8 cellular contexts compared by ENCODE assay signal in the genomic region with DNA sequence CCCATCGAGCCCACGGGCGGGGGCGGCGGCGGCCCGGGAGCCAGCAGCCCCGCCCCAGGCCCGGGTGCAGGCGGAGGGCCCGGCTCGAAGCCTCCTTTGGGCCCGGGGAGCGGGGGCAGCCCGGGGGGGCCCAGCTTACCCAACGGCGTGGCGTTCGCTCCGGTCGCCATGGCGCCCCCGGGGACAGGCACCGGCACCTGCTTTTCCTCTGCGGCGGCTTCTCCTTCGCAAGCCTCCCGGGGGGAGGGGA. TPM values are rescaled to one million over a fixed set of nuclear protein-coding genes. Genes with fewer than 3 reads are reported as not detected.
A peak's percentile ranks its signal among the peaks of the same experiment; 100 is the strongest.
DNase-seq lines count a peak whose midpoint lies in the region; ATAC-seq and TF ChIP-seq lines count a peak whose summit lies in the region.

No MANE protein-coding gene starts in this region.

- H3K23ac ChIP-seq in mesendoderm (ENCODE audit: low read length): peak overlapping the region; percentile 35

- peak overlapping the region; percentile 100 for H4K8ac ChIP-seq in mesendoderm (ENCODE audit: low read depth, low read length)

- H3K36me3 ChIP-seq in DND-41 (ENCODE audit: insufficient read depth, low read length) (peaks cover 44% of the 10 kb centered on the region), mesendoderm (ENCODE audit: control insufficient read depth, insufficient read depth, low read length) (peaks cover 18% of the 10 kb centered on the region)

- peak overlapping the region; percentile 60 to 82; a peak in 3 of 4 replicates for H3K4me3 ChIP-seq in DND-41 (ENCODE audit: low read depth in 1 of 2, low read length in 2 of 2)
- H3K4me3 ChIP-seq in astrocyte of the spinal cord (ENCODE audit: low read depth, low read length): peak overlapping the region; percentile 58
- H3K4me3 ChIP-seq in mesendoderm (ENCODE audit: low read length): peak overlapping the region; percentile 79

- WGBS in mesendoderm (ENCODE audit: extremely low coverage, insufficient coverage, low lambda C conversion rate): no CpG with 5 or more reads among the region's 28 CpGs

- H3K9me3 ChIP-seq in DND-41 (ENCODE audit: insufficient read depth, low read length, severe bottlenecking): no peaks in the 10 kb centered on the region

- intact Hi-C loops in posterior cingulate gyrus (cut with DNase I): loop anchor here (5.0 kb wide), 2 partner anchors 91 to 339 kb away; a partner anchor contains a TSS

- H4K5ac ChIP-seq in mesendoderm (ENCODE audit: low read length): no peak overlapping the region

- H2AK5ac ChIP-seq in mesendoderm (ENCODE audit: low read length): no peak overlapping the region

- H3K4me1 ChIP-seq in DND-41 (ENCODE audit: insufficient read depth, low read length) (peaks cover 51% of the 10 kb centered on the region), mesendoderm (ENCODE audit: control insufficient read depth, low read depth, low read length) (no peaks in the 10 kb centered on the region)

- TF ChIP-seq CTCF in DND-41 (IDR thresholded peaks at IDR 0.05; ENCODE audit: borderline replicate concordance, extremely low read depth, low read length, poor library complexity, severe bottlenecking): no peak
- no peak for TF ChIP-seq CTCF in astrocyte of the spinal cord (IDR thresholded peaks at IDR 0.05; ENCODE audit: low read depth, low read length)

- in situ Hi-C loops in astrocyte of the spinal cord (cut with HindIII; ENCODE audit: low sequenced_read_pairs): no loop called here

- peak overlapping the region; percentile 100 for H3K18ac ChIP-seq in mesendoderm (ENCODE audit: low read length)

- H4K20me1 ChIP-seq in DND-41 (ENCODE audit: insufficient read depth, low read length): peaks cover 44% of the 10 kb centered on the region

- peak overlapping the region; percentile 97 for H3K9ac ChIP-seq in DND-41 (ENCODE audit: low read depth, low read length)
- peak overlapping the region; percentile 91 for H3K9ac ChIP-seq in mesendoderm (ENCODE audit: low read length)

- peaks cover 13% of the 10 kb centered on the region for H3K79me1 ChIP-seq in mesendoderm (ENCODE audit: low read length)

- no peak overlapping the region for H2BK15ac ChIP-seq in mesendoderm (replicated peaks; ENCODE audit: low read depth)

- DNase-seq in DND-41 (no peak), astrocyte of the spinal cord (ENCODE audit: low read depth, low spot score) (no peak), mesendoderm (no peak), posterior cingulate gyrus (no peak), NOMO-1 treated with DMSO at 0.1 percent for 48 hours (lab: John Stamatoyannopoulos, UW; ENCODE audit: unreplicated experiment) (no peak), OCI-M1 (lab: John Stamatoyannopoulos, UW) (no peak), NCI-H510A treated with DMSO at 0.1 percent for 48 hours (lab: John Stamatoyannopoulos, UW) (no peak)

- peak overlapping the region; percentile 100 for H3K4ac ChIP-seq in mesendoderm (ENCODE audit: low read depth, low read length)

- H2AFZ ChIP-seq in DND-41 (ENCODE audit: low read depth, low read length): no peak overlapping the region

- no peaks in the 10 kb centered on the region for H3K27me3 ChIP-seq in DND-41 (ENCODE audit: insufficient read depth, low read length, poor library complexity)
- no peaks in the 10 kb centered on the region for H3K27me3 ChIP-seq in mesendoderm (ENCODE audit: insufficient read depth, low read length, poor library complexity)

- H3K56ac ChIP-seq in mesendoderm (ENCODE audit: low read length): peak overlapping the region; percentile 91

- peaks cover 56% of the 10 kb centered on the region for H3K79me2 ChIP-seq in DND-41 (ENCODE audit: insufficient read depth, low read length)
- H3K79me2 ChIP-seq in mesendoderm (ENCODE audit: control insufficient read depth, insufficient read depth, low read length): peaks cover 37% of the 10 kb centered on the region

- ATAC-seq in DND-41 (ENCODE audit: insufficient read depth, low read depth): no peak
- ATAC-seq in HG02973 (IDR thresholded peaks at IDR 0.05; ENCODE audit: unreplicated experiment): peak; percentile 16

- peak overlapping the region; percentile 100 for H2BK120ac ChIP-seq in mesendoderm (ENCODE audit: low read depth, low read length)

- H2BK5ac ChIP-seq in mesendoderm (ENCODE audit: low read length): no peak overlapping the region

- H3K4me2 ChIP-seq in DND-41 (ENCODE audit: insufficient read depth, low read length) (peak overlapping the region; percentile 38), mesendoderm (ENCODE audit: low read length) (no peak overlapping the region)

- H3K27ac ChIP-seq in DND-41 (ENCODE audit: low read length) (peak overlapping the region; percentile 91), mesendoderm (ENCODE audit: low read depth, low read length) (peak overlapping the region; percentile 100)

RNA-seq across cellular contexts. Expression of a gene that starts 0.2 kb away (rescaled TPM):
- 268 TPM for polyA plus RNA-seq in mesendoderm (2013, experiment 1 of 2)
- polyA plus RNA-seq in mesendoderm (2013, experiment 2 of 2): 265 TPM

RNA-seq across cellular contexts. Expression of a gene that starts 18.4 kb away (rescaled TPM):
- 0.62 TPM for polyA plus RNA-seq in mesendoderm (2013, experiment 1 of 2)
- 0.69 TPM for polyA plus RNA-seq in mesendoderm (2013, experiment 2 of 2)

RNA-seq across cellular contexts. Expression of a gene that starts 24.9 kb away (rescaled TPM):
- polyA plus RNA-seq in mesendoderm (2013, experiment 1 of 2): 10.2 TPM
- 10.2 TPM for polyA plus RNA-seq in mesendoderm (2013, experiment 2 of 2)

RNA-seq across cellular contexts. Expression of a gene that starts 32.2 kb away (rescaled TPM):
- polyA plus RNA-seq in mesendoderm (2013, experiment 1 of 2): 46.1 TPM
- polyA plus RNA-seq in mesendoderm (2013, experiment 2 of 2): 44.6 TPM

RNA-seq across cellular contexts. Expression of a gene that starts 34.2 kb away (rescaled TPM):
- 1.0 TPM for polyA plus RNA-seq in mesendoderm (2013, experiment 1 of 2)
- polyA plus RNA-seq in mesendoderm (2013, experiment 2 of 2): 1.3 TPM
